ENCODE assay signal across 30 cellular contexts in the genomic region with DNA sequence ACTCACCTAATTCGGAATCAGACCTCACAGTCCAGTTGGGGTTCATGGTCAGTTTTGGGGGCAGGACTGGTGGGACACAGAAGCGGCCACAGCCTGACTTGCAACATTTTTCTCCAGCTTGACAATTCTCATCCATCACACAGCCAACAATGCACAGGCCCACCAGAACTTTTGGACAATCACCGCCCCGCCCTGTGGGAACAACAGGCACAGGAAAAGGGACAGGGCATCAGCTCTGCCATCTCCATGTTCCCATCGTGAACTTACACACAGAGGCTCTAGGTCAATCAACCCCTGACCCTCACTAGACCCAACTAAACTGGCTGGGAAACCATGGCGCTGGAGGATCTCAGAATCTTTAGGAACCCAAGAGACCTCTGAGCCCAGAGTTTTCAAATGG. TPM values are rescaled to one million over a fixed set of nuclear protein-coding genes. Genes with fewer than 3 reads are reported as not detected.
"Had no signal": no experiment of that assay in that cellular context is flagged by ENCODE, and none has a peak within 500 bp of the region (broad histone marks: within the 10 kb centered on the region; RNA-seq: fewer than 3 reads in every experiment).

No MANE protein-coding gene starts in this region.

- H3K9me3 ChIP-seq: MG63, SJSA1, SK-N-SH had no signal

- H3K9ac ChIP-seq: SK-N-SH had no signal

- H3K36me3 Mint-ChIP-seq: activated naive CD4-positive, alpha-beta T cell treated with anti-CD3 and anti-CD28 coated beads, Interleukin-2, amount 50 U/mL, for 72 hours; brain had no signal

- H3K9me3 Mint-ChIP-seq: activated CD4-positive, alpha-beta T cell treated with anti-CD3 and anti-CD28 coated beads, Interleukin-2, amount 10 ng/mL, durations not matched to agents 24 days and 14 days; activated CD8-positive, alpha-beta T cell treated with anti-CD3 and anti-CD28 coated beads for 36 hours; activated naive CD4-positive, alpha-beta T cell treated with anti-CD3 and anti-CD28 coated beads, Interleukin-2, amount 50 U/mL, for 72 hours; activated T-helper 2 cell treated with anti-CD3 and anti-CD28 coated beads, Interferon-gamma antibody, Interleukin-2, Interleukin-4, amounts not matched to agents 10 μg/mL and 5 μg/mL and 100 μg/mL, durations not matched to agents 14 hours and 24 hours and 36 hours; brain; T-helper 1 cell treated with Interleukin-12 subunit alpha and Interleukin-12 subunit beta and Interleukin-4 antibody, amounts not matched to agents 30 μg/mL and 1 μg/mL, for 36 hours; T-helper 2 cell treated with Interferon-gamma antibody and Interleukin-4, amounts not matched to agents 5 μg/mL and 100 μg/mL, for 36 hours had no signal

- H3K27me3 ChIP-seq: MG63, SJSA1 had no signal

- ATAC-seq: activated CD8-positive, alpha-beta T cell treated with anti-CD3 and anti-CD28 coated beads for 36 hours; activated naive CD4-positive, alpha-beta T cell treated with anti-CD3 and anti-CD28 coated beads, Interleukin-2, amount 50 U/mL, for 72 hours; Panc1 had no signal

- DNase-seq: activated CD4-positive, alpha-beta T cell treated with anti-CD3 and anti-CD28 coated beads, Interleukin-2, amount 10 ng/mL, durations not matched to agents 24 days and 14 days; activated CD4-positive, alpha-beta T cell treated with anti-CD3 and anti-CD28 coated beads, Interleukin-2, amount 50 U/mL, for 4 hours; activated CD8-positive, alpha-beta T cell treated with anti-CD3 and anti-CD28 coated beads for 36 hours; activated gamma-delta T cell; activated naive CD4-positive, alpha-beta T cell treated with Interleukin-2 at 50 U/mL for 16 hours; activated T-cell treated with anti-CD3 and anti-CD28 coated beads, Interleukin-2, amount 50 U/mL, for 1 hour; anterior cingulate cortex; Kasumi-1; KG1; MG63; NCI-H1048; NCI-H1105 treated with DMSO at 0.1 percent for 48 hours; NCI-H1436; NCI-H1694 treated with DMSO at 0.1 percent for 48 hours; NCI-H2029; NCI-H345; NCI-H524 treated with DMSO at 0.1 percent for 48 hours; SHP77 treated with DMSO at 0.1 percent for 48 hours; SK-N-SH had no signal

- H3K36me3 ChIP-seq: MG63, SJSA1 had no signal

- H3K4me2 ChIP-seq: SK-N-SH had no signal

- H3K4me3 Mint-ChIP-seq: activated CD4-positive, alpha-beta T cell treated with anti-CD3 and anti-CD28 coated beads, Interleukin-2, amount 10 ng/mL, durations not matched to agents 24 days and 14 days; activated CD8-positive, alpha-beta T cell treated with anti-CD3 and anti-CD28 coated beads for 36 hours; brain; T-helper 1 cell treated with Interleukin-12 subunit alpha and Interleukin-12 subunit beta and Interleukin-4 antibody, amounts not matched to agents 30 μg/mL and 1 μg/mL, for 36 hours; T-helper 2 cell treated with Interferon-gamma antibody and Interleukin-4, amounts not matched to agents 5 μg/mL and 100 μg/mL, for 36 hours had no signal

- H3K27ac Mint-ChIP-seq: activated CD4-positive, alpha-beta T cell treated with anti-CD3 and anti-CD28 coated beads, Interleukin-2, amount 10 ng/mL, durations not matched to agents 24 days and 14 days; activated CD8-positive, alpha-beta T cell treated with anti-CD3 and anti-CD28 coated beads for 36 hours; activated naive CD4-positive, alpha-beta T cell treated with anti-CD3 and anti-CD28 coated beads, Interleukin-2, amount 50 U/mL, for 72 hours; activated T-helper 2 cell treated with anti-CD3 and anti-CD28 coated beads, Interferon-gamma antibody, Interleukin-2, Interleukin-4, amounts not matched to agents 10 μg/mL and 5 μg/mL and 100 μg/mL, durations not matched to agents 14 hours and 24 hours and 36 hours; T-helper 1 cell treated with Interleukin-12 subunit alpha and Interleukin-12 subunit beta and Interleukin-4 antibody, amounts not matched to agents 30 μg/mL and 1 μg/mL, for 36 hours; T-helper 2 cell treated with Interferon-gamma antibody and Interleukin-4, amounts not matched to agents 5 μg/mL and 100 μg/mL, for 36 hours had no signal

- H3K27ac ChIP-seq: SJSA1 had no signal

- H3K4me3 ChIP-seq: MG63, SJSA1 had no signal

RNA-seq across cellular contexts. Expression of a gene that starts 16.3 kb away (rescaled TPM):
- total RNA-seq: activated CD4-positive, alpha-beta T cell treated with anti-CD3 and anti-CD28 coated beads, Interleukin-2, amount 10 ng/mL, durations not matched to agents 24 days and 14 days; activated CD8-positive, alpha-beta memory T cell treated with anti-CD3 and anti-CD28 coated beads for 36 hours; activated T-helper 2 cell treated with anti-CD3 and anti-CD28 coated beads, Interferon-gamma antibody, Interleukin-2, Interleukin-4, amounts not matched to agents 10 μg/mL and 5 μg/mL and 100 μg/mL, durations not matched to agents 14 hours and 24 hours and 36 hours; bronchial epithelial cell; SJSA1 had no signal

RNA-seq across cellular contexts. Expression of a gene that starts 51.7 kb away (rescaled TPM):
- total RNA-seq: activated CD4-positive, alpha-beta T cell treated with anti-CD3 and anti-CD28 coated beads, Interleukin-2, amount 10 ng/mL, durations not matched to agents 24 days and 14 days; activated CD8-positive, alpha-beta memory T cell treated with anti-CD3 and anti-CD28 coated beads for 36 hours; activated CD8-positive, alpha-beta T cell treated with anti-CD3 and anti-CD28 coated beads for 36 hours; activated naive CD4-positive, alpha-beta T cell treated with anti-CD3 and anti-CD28 coated beads, Interleukin-2, amount 50 U/mL, for 72 hours; activated T-helper 2 cell treated with anti-CD3 and anti-CD28 coated beads, Interferon-gamma antibody, Interleukin-2, Interleukin-4, amounts not matched to agents 10 μg/mL and 5 μg/mL and 100 μg/mL, durations not matched to agents 14 hours and 24 hours and 36 hours; bronchial epithelial cell; SJSA1 had no signal

RNA-seq across cellular contexts. Expression of a gene that starts 53.3 kb away (rescaled TPM):
- total RNA-seq: activated CD4-positive, alpha-beta T cell treated with anti-CD3 and anti-CD28 coated beads, Interleukin-2, amount 10 ng/mL, durations not matched to agents 24 days and 14 days; activated CD8-positive, alpha-beta memory T cell treated with anti-CD3 and anti-CD28 coated beads for 36 hours; activated CD8-positive, alpha-beta T cell treated with anti-CD3 and anti-CD28 coated beads for 36 hours; activated naive CD4-positive, alpha-beta T cell treated with anti-CD3 and anti-CD28 coated beads, Interleukin-2, amount 50 U/mL, for 72 hours; activated T-helper 2 cell treated with anti-CD3 and anti-CD28 coated beads, Interferon-gamma antibody, Interleukin-2, Interleukin-4, amounts not matched to agents 10 μg/mL and 5 μg/mL and 100 μg/mL, durations not matched to agents 14 hours and 24 hours and 36 hours; bronchial epithelial cell; NCI-H460; RPMI7951; SJSA1 had no signal
- polyA plus RNA-seq: SK-N-SH had no signal
